Comparison of ENCODE assay signal across 1 cellular context in the genomic region with DNA sequence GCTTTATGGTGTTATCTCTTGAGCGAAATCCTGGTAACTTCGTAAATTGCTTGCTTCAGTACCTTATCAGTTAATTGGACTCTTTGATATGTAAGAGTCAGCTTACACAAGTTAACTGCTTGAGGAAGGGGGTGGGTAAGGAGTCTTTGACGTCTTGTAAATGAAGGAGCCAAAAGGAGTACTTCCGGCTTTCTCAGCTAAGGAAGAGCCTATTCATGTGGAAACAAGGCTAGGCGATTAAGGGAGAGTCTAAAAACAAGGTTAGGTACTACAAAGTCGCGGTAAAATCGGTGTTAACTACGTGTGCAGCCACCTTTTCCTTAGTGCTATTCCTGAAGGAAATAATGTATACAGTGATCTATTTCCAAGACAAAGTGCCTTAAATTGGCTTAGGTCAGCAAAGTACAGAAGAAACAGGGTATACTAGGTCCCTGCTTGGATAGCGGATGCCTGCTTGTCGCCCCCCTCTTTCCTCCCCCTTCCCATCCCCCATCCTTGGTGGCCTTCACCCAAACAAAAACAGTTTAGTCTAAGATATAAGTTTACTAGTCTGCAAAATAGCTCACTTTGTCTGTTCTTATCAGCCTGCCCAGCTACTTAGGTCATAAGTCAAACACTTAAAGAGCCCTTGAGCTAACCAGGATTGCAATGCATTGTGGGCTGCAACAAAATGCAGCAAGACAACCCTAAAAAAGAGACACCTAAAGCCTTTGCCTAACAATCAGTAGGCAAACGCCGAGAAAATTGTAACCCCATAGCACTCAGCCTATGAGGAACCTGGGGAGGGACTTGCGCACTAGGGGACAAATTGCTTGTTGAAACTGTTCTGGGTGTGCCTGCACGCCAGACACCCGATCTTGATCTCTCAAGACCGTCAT.
TF ChIP-seq lines count a peak whose summit lies in the region.

No MANE protein-coding gene starts in this region.

TF ChIP-seq in K562, 482 proteins besides CTCF, POLR2A, EP300 and RAD21 (continued from another document and continues in another):
- no peak for TF ChIP-seq ZFP36 (IDR thresholded peaks at IDR 0.05; ENCODE audit: low read depth, low read length, partially characterized antibody)
- no peak; the same call in none of the 2 replicates for TF ChIP-seq RNF2 (IDR thresholded peaks at IDR 0.05)
- TF ChIP-seq, protein P1, sequence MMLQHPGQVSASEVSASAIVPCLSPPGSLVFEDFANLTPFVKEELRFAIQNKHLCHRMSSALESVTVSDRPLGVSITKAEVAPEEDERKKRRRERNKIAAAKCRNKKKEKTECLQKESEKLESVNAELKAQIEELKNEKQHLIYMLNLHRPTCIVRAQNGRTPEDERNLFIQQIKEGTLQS (IDR thresholded peaks at IDR 0.05): no peak
- TF ChIP-seq, protein P1 (CRISPR knock-in tag; conservative IDR thresholded peaks at IDR 0.05): 0 out of 2 replicates have a peak, but pooled peaks have one; percentile 21
- TF ChIP-seq SRSF1 (IDR thresholded peaks at IDR 0.05; ENCODE audit: low read depth, low read length): no peak
- peak; percentile 80 for TF ChIP-seq HDAC3 (IDR thresholded peaks at IDR 0.05; ENCODE audit: borderline replicate concordance, partially characterized antibody)
- TF ChIP-seq BRD4 (IDR thresholded peaks at IDR 0.05): peak; percentile 29; the same call in 1 of the 2 replicates
- TF ChIP-seq NR4A1 (CRISPR knock-in tag; IDR thresholded peaks at IDR 0.05): no peak
- peak; percentile 46; the same call in 1 of the 2 replicates for TF ChIP-seq NR4A1 (tag; IDR thresholded peaks at IDR 0.05)
- TF ChIP-seq NR2C2 (CRISPR knock-in tag; IDR thresholded peaks at IDR 0.05): no peak
- peak; percentile 94 for TF ChIP-seq NR2C2 (tag; IDR thresholded peaks at IDR 0.05)
- TF ChIP-seq RBFOX2 (IDR thresholded peaks at IDR 0.05; ENCODE audit: low read depth, low read length): peak; percentile 35; the same call in 1 of the 2 replicates
- TF ChIP-seq, protein P2, sequence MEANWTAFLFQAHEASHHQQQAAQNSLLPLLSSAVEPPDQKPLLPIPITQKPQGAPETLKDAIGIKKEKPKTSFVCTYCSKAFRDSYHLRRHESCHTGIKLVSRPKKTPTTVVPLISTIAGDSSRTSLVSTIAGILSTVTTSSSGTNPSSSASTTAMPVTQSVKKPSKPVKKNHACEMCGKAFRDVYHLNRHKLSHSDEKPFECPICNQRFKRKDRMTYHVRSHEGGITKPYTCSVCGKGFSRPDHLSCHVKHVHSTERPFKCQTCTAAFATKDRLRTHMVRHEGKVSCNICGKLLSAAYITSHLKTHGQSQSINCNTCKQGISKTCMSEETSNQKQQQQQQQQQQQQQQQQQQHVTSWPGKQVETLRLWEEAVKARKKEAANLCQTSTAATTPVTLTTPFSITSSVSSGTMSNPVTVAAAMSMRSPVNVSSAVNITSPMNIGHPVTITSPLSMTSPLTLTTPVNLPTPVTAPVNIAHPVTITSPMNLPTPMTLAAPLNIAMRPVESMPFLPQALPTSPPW (CRISPR knock-in tag; IDR thresholded peaks at IDR 0.05): peak; percentile 84
- TF ChIP-seq, protein P3, sequence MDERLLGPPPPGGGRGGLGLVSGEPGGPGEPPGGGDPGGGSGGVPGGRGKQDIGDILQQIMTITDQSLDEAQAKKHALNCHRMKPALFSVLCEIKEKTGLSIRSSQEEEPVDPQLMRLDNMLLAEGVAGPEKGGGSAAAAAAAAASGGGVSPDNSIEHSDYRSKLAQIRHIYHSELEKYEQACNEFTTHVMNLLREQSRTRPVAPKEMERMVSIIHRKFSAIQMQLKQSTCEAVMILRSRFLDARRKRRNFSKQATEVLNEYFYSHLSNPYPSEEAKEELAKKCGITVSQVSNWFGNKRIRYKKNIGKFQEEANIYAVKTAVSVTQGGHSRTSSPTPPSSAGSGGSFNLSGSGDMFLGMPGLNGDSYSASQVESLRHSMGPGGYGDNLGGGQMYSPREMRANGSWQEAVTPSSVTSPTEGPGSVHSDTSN (CRISPR knock-in tag; IDR thresholded peaks at IDR 0.05; ENCODE audit: low read depth): no peak
- TF ChIP-seq, protein P3 (tag; conservative IDR thresholded peaks at IDR 0.05; ENCODE audit: low read depth): 0 out of 2 replicates have a peak, but pooled peaks have one; percentile 27
- TF ChIP-seq, protein P4, sequence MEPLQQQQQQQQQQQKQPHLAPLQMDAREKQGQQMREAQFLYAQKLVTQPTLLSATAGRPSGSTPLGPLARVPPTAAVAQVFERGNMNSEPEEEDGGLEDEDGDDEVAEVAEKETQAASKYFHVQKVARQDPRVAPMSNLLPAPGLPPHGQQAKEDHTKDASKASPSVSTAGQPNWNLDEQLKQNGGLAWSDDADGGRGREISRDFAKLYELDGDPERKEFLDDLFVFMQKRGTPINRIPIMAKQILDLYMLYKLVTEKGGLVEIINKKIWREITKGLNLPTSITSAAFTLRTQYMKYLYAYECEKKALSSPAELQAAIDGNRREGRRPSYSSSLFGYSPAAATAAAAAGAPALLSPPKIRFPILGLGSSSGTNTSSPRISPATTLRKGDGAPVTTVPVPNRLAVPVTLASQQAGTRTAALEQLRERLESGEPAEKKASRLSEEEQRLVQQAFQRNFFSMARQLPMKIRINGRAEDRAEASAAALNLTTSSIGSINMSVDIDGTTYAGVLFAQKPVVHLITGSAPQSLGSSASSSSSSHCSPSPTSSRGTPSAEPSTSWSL (CRISPR knock-in tag; IDR thresholded peaks at IDR 0.05; ENCODE audit: borderline replicate concordance): no peak
- TF ChIP-seq MTA1 (IDR thresholded peaks at IDR 0.05; ENCODE audit: borderline replicate concordance): 0 out of 2 replicates have a peak, but pooled peaks have one; percentile 39
- peak; percentile 89 for TF ChIP-seq C11orf30 (IDR thresholded peaks at IDR 0.05; ENCODE audit: low read depth)
- TF ChIP-seq, protein P5, sequence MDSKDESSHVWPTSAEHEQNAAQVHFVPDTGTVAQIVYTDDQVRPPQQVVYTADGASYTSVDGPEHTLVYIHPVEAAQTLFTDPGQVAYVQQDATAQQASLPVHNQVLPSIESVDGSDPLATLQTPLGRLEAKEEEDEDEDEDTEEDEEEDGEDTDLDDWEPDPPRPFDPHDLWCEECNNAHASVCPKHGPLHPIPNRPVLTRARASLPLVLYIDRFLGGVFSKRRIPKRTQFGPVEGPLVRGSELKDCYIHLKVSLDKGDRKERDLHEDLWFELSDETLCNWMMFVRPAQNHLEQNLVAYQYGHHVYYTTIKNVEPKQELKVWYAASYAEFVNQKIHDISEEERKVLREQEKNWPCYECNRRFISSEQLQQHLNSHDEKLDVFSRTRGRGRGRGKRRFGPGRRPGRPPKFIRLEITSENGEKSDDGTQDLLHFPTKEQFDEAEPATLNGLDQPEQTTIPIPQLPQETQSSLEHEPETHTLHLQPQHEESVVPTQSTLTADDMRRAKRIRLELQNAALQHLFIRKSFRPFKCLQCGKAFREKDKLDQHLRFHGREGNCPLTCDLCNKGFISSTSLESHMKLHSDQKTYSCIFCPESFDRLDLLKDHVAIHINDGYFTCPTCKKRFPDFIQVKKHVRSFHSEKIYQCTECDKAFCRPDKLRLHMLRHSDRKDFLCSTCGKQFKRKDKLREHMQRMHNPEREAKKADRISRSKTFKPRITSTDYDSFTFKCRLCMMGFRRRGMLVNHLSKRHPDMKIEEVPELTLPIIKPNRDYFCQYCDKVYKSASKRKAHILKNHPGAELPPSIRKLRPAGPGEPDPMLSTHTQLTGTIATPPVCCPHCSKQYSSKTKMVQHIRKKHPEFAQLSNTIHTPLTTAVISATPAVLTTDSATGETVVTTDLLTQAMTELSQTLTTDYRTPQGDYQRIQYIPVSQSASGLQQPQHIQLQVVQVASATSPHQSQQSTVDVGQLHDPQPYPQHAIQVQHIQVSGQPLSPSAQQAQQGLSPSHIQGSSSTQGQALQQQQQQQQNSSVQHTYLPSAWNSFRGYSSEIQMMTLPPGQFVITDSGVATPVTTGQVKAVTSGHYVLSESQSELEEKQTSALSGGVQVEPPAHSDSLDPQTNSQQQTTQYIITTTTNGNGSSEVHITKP (IDR thresholded peaks at IDR 0.05; ENCODE audit: partially characterized antibody): peak; percentile 82
- TF ChIP-seq, protein P6, sequence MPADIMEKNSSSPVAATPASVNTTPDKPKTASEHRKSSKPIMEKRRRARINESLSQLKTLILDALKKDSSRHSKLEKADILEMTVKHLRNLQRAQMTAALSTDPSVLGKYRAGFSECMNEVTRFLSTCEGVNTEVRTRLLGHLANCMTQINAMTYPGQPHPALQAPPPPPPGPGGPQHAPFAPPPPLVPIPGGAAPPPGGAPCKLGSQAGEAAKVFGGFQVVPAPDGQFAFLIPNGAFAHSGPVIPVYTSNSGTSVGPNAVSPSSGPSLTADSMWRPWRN (IDR thresholded peaks at IDR 0.05; ENCODE audit: low read depth): peak; percentile 23; the same call in 1 of the 2 replicates
- TF ChIP-seq TAL1 (IDR thresholded peaks at IDR 0.05): peak; percentile 43
- peak; percentile 6; the same call in 1 of the 2 replicates for TF ChIP-seq EHMT2 (IDR thresholded peaks at IDR 0.05)
- 0 out of 2 replicates have a peak, but pooled peaks have one; percentile 54 for TF ChIP-seq SMARCA4 (IDR thresholded peaks at IDR 0.05)
- peak; percentile 40 for TF ChIP-seq RBBP5 (IDR thresholded peaks at IDR 0.05; ENCODE audit: borderline replicate concordance, insufficient read depth, low read length, poor library complexity, severe bottlenecking)
- peak; percentile 30; the same call in 1 of the 2 replicates for TF ChIP-seq JUND (IDR thresholded peaks at IDR 0.05; ENCODE audit: borderline replicate concordance, low read depth, low read length)
- TF ChIP-seq JUND (tag; IDR thresholded peaks at IDR 0.05; ENCODE audit: borderline replicate concordance, low read depth, low read length): no peak
- TF ChIP-seq MAFK (IDR thresholded peaks at IDR 0.05; ENCODE audit: low read length): peak; percentile 77
- TF ChIP-seq BACH1 (tag; IDR thresholded peaks at IDR 0.05): peak; percentile 70; the same call in 1 of the 2 replicates
- 0 out of 2 replicates have a peak, but pooled peaks have one; percentile 3 for TF ChIP-seq HDAC2 (IDR thresholded peaks at IDR 0.05)
- TF ChIP-seq FOSL1 (tag; conservative IDR thresholded peaks at IDR 0.05): peak; percentile 57
- no peak for TF ChIP-seq CAMTA2 (CRISPR knock-in tag; conservative IDR thresholded peaks at IDR 0.05)
- no peak for TF ChIP-seq MAZ (CRISPR knock-in tag; conservative IDR thresholded peaks at IDR 0.05 in 1 of 2, IDR thresholded peaks at IDR 0.05 in 1 of 2)
- TF ChIP-seq MBD2 (IDR thresholded peaks at IDR 0.05; ENCODE audit: borderline replicate concordance, low read depth): 0 out of 2 replicates have a peak, but pooled peaks have one; percentile 42
- TF ChIP-seq, protein P7, sequence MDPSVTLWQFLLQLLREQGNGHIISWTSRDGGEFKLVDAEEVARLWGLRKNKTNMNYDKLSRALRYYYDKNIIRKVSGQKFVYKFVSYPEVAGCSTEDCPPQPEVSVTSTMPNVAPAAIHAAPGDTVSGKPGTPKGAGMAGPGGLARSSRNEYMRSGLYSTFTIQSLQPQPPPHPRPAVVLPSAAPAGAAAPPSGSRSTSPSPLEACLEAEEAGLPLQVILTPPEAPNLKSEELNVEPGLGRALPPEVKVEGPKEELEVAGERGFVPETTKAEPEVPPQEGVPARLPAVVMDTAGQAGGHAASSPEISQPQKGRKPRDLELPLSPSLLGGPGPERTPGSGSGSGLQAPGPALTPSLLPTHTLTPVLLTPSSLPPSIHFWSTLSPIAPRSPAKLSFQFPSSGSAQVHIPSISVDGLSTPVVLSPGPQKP (CRISPR knock-in tag; IDR thresholded peaks at IDR 0.05): no peak
- TF ChIP-seq LCOR (CRISPR knock-in tag; IDR thresholded peaks at IDR 0.05): peak; percentile 62; the same call in 1 of the 2 replicates
- TF ChIP-seq MEIS2 (IDR thresholded peaks at IDR 0.05; ENCODE audit: partially characterized antibody): peak; percentile 62
- TF ChIP-seq NFIC (IDR thresholded peaks at IDR 0.05): peak; percentile 32; the same call in 1 of the 2 replicates
- no peak for TF ChIP-seq XRCC3 (IDR thresholded peaks at IDR 0.05)
- TF ChIP-seq, protein P8, sequence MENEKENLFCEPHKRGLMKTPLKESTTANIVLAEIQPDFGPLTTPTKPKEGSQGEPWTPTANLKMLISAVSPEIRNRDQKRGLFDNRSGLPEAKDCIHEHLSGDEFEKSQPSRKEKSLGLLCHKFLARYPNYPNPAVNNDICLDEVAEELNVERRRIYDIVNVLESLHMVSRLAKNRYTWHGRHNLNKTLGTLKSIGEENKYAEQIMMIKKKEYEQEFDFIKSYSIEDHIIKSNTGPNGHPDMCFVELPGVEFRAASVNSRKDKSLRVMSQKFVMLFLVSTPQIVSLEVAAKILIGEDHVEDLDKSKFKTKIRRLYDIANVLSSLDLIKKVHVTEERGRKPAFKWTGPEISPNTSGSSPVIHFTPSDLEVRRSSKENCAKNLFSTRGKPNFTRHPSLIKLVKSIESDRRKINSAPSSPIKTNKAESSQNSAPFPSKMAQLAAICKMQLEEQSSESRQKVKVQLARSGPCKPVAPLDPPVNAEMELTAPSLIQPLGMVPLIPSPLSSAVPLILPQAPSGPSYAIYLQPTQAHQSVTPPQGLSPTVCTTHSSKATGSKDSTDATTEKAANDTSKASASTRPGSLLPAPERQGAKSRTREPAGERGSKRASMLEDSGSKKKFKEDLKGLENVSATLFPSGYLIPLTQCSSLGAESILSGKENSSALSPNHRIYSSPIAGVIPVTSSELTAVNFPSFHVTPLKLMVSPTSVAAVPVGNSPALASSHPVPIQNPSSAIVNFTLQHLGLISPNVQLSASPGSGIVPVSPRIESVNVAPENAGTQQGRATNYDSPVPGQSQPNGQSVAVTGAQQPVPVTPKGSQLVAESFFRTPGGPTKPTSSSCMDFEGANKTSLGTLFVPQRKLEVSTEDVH (IDR thresholded peaks at IDR 0.05; ENCODE audit: low read depth, partially characterized antibody): no peak
- peak; percentile 56 for TF ChIP-seq BRD9 (IDR thresholded peaks at IDR 0.05; ENCODE audit: low read depth, partially characterized antibody)
- TF ChIP-seq TBL1XR1 (IDR thresholded peaks at IDR 0.05; ENCODE audit: low read length in 2 of 2): peak in 1 of 2 experiments; percentile 90; a peak in 2 of 4 replicates
- TF ChIP-seq ETV1 (tag; conservative IDR thresholded peaks at IDR 0.05; ENCODE audit: low read depth): no peak; the same call in 1 of the 2 replicates
- peak; percentile 93 for TF ChIP-seq ZNF316 (IDR thresholded peaks at IDR 0.05)
- TF ChIP-seq JUNB (CRISPR knock-in tag; conservative IDR thresholded peaks at IDR 0.05): no peak
- TF ChIP-seq POLR2AphosphoS5 (IDR thresholded peaks at IDR 0.05; ENCODE audit: control insufficient read depth, insufficient read depth, low read depth, low read length): 0 out of 2 replicates have a peak, but pooled peaks have one; percentile 29
- no peak for TF ChIP-seq ATF1 (CRISPR knock-in tag; IDR thresholded peaks at IDR 0.05)
- TF ChIP-seq ATF1 (tag; IDR thresholded peaks at IDR 0.05): peak; percentile 54
- TF ChIP-seq PTRF (tag; IDR thresholded peaks at IDR 0.05): no peak
